1 cellular context compared by ENCODE assay signal in the genomic region with DNA sequence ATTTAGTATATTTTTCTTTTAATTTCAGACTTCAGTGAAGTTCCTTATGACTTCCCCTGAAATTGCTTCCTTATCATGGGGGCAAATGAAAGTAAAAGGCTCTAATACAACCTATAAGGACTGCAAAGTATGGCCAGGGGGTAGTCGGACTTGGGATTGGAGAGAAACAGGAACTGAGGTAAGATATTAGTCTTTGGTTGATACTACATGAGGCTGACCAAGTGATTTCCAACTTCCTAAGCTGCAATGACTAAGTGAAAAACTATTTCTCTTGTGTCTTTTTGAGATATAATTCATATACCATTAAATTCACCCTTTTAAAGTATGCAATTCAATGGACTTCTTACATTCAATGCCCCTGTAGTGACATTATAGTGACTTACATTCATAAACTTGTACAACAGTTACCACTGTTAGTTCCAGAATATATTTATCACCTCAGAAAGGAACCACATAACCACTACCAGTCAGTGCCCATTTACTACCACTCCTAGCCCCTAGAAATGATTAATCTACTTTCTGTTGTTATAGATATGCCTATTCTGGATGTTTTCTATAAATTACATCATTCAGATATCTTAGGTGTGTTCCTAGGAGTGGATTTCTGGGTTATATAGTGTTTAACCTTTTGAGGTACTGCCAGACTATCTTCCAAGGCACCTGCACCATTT.
TF ChIP-seq lines count a peak whose summit lies in the region.

No MANE protein-coding gene starts in this region.

TF ChIP-seq in IMR-90, 13 proteins besides CTCF, POLR2A, EP300 and RAD21 (continued from another document):
- TF ChIP-seq, protein P1, sequence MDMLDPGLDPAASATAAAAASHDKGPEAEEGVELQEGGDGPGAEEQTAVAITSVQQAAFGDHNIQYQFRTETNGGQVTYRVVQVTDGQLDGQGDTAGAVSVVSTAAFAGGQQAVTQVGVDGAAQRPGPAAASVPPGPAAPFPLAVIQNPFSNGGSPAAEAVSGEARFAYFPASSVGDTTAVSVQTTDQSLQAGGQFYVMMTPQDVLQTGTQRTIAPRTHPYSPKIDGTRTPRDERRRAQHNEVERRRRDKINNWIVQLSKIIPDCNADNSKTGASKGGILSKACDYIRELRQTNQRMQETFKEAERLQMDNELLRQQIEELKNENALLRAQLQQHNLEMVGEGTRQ (IDR thresholded peaks at IDR 0.05; ENCODE audit: low read depth, low read length): no peak
- TF ChIP-seq SMC3 (IDR thresholded peaks at IDR 0.05; ENCODE audit: low read depth, low read length) (no peak), NFE2L2 (IDR thresholded peaks at IDR 0.05; ENCODE audit: low read depth, low read length) (no peak)
